In the genomic region with DNA sequence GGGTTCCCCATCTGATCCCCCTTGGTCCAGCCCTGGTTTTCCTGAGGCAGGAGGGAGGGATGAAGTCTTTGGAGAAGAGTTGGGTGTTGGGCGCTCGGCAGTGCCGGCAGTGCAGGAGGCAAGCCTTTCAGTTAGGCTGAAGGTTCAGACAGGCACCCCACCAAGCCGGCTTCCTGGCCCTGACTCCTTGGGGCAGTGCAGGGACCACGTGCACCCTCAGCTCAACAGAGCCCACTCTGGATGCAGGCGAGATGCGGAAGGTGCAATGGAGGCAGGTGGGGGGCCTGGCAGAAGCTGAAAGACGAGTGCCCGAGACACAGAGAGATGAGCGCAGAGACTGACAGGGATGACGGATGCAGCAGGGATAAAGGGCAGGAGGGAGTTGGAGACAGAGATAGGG, we compare ENCODE assay signal across 31 cellular contexts. TPM values are rescaled to one million over a fixed set of nuclear protein-coding genes. Genes with fewer than 3 reads are reported as not detected.
"Had no signal": no experiment of that assay in that cellular context is flagged by ENCODE, and none has a peak within 500 bp of the region (broad histone marks: within the 10 kb centered on the region; RNA-seq: fewer than 3 reads in every experiment).

No MANE protein-coding gene starts in this region.

- DNase-seq: activated CD4-positive, alpha-beta memory T cell treated with anti-CD3 and anti-CD28 coated beads, Interleukin-2, amount 10 ng/mL, durations not matched to agents 7 days and 5 days; activated CD4-positive, alpha-beta T cell treated with anti-CD3 and anti-CD28 coated beads, Interleukin-2, amount 50 U/mL, for 1 hour; activated CD4-positive, CD25-positive, alpha-beta regulatory T cell; activated gamma-delta T cell; activated naive CD4-positive, alpha-beta T cell treated with anti-CD3 and anti-CD28 coated beads for 36 hours; activated T-cell treated with anti-CD3 and anti-CD28 coated beads for 4 hours; activated T-cell treated with anti-CD3 and anti-CD28 coated beads, Interleukin-2, amount 50 U/mL, for 48 hours; amygdala; cerebellar nuclear complex; MV-4-11; NCI-H1092 treated with DMSO at 0.1 percent for 48 hours; NCI-H1417 treated with DMSO at 0.1 percent for 48 hours; NCI-H1694; NCI-H2029 treated with DMSO at 0.1 percent for 48 hours; NCI-H510A treated with DMSO at 0.1 percent for 48 hours; NCI-H748 treated with DMSO at 0.1 percent for 48 hours; T-cell; T-helper 2 cell; T1000 had no signal

- ATAC-seq: activated T-helper 17 cell treated with anti-CD3 and anti-CD28 coated beads, Interleukin-2, amount 50 U/mL, for 72 hours; T-cell had no signal

- H3K4me3 Mint-ChIP-seq: activated CD4-positive, alpha-beta memory T cell treated with anti-CD3 and anti-CD28 coated beads, Interleukin-2, amount 10 ng/mL, durations not matched to agents 7 days and 5 days; activated naive CD4-positive, alpha-beta T cell treated with anti-CD3 and anti-CD28 coated beads for 36 hours; activated naive CD8-positive, alpha-beta T cell; activated T-helper 17 cell treated with anti-CD3 and anti-CD28 coated beads, Interleukin-2, amount 50 U/mL, for 72 hours; T-cell had no signal

- H3K27ac ChIP-seq: cardiac muscle cell, KMS-11, SK-N-MC had no signal

- H3K4me2 ChIP-seq: KMS-11 had no signal

- H3K4me3 ChIP-seq: cardiac muscle cell, SK-N-MC had no signal

- H3K36me3 ChIP-seq: cardiac muscle cell had no signal

- H3K4me1 Mint-ChIP-seq: activated T-helper 17 cell treated with anti-CD3 and anti-CD28 coated beads, Interleukin-2, amount 50 U/mL, for 72 hours had no signal

- H3K9ac ChIP-seq: KMS-11 had no signal

- H3K9me3 Mint-ChIP-seq: activated T-helper 17 cell treated with anti-CD3 and anti-CD28 coated beads, Interleukin-2, amount 50 U/mL, for 72 hours; T-cell had no signal

- FAIRE-seq: astrocyte, TTC549 had no signal

- H3K27ac Mint-ChIP-seq: activated CD4-positive, alpha-beta memory T cell treated with anti-CD3 and anti-CD28 coated beads, Interleukin-2, amount 10 ng/mL, durations not matched to agents 7 days and 5 days; activated naive CD4-positive, alpha-beta T cell treated with anti-CD3 and anti-CD28 coated beads for 36 hours; activated naive CD8-positive, alpha-beta T cell; activated T-helper 17 cell treated with anti-CD3 and anti-CD28 coated beads, Interleukin-2, amount 50 U/mL, for 72 hours; brain; T-cell had no signal

- H3K27me3 Mint-ChIP-seq: activated CD4-positive, alpha-beta memory T cell treated with anti-CD3 and anti-CD28 coated beads, Interleukin-2, amount 10 ng/mL, durations not matched to agents 7 days and 5 days; activated naive CD8-positive, alpha-beta T cell; activated T-helper 17 cell treated with anti-CD3 and anti-CD28 coated beads, Interleukin-2, amount 50 U/mL, for 72 hours; brain; T-cell had no signal

- H3K27me3 ChIP-seq: cardiac muscle cell had no signal

RNA-seq across cellular contexts. Expression of a gene that starts 12.7 kb away (rescaled TPM):
- total RNA-seq: activated CD4-positive, alpha-beta memory T cell treated with anti-CD3 and anti-CD28 coated beads, Interleukin-2, amount 10 ng/mL, durations not matched to agents 7 days and 5 days; activated CD8-positive, alpha-beta memory T cell treated with anti-CD3 and anti-CD28 coated beads for 36 hours; activated naive CD4-positive, alpha-beta T cell treated with anti-CD3 and anti-CD28 coated beads for 36 hours; activated T-helper 17 cell treated with anti-CD3 and anti-CD28 coated beads, Interleukin-2, amount 50 U/mL, for 72 hours; astrocyte; cardiac muscle cell; MCF 10A; OCI-LY7; RPMI7951 had no signal

RNA-seq across cellular contexts. Expression of a gene that starts 35.7 kb away (rescaled TPM):
- total RNA-seq: MCF 10A, RPMI7951 had no signal
- polyA plus RNA-seq: cardiac muscle cell had no signal

RNA-seq across cellular contexts. Expression of a gene that starts 38.2 kb away (rescaled TPM):
- total RNA-seq: activated CD4-positive, alpha-beta memory T cell treated with anti-CD3 and anti-CD28 coated beads, Interleukin-2, amount 10 ng/mL, durations not matched to agents 7 days and 5 days; activated CD8-positive, alpha-beta memory T cell treated with anti-CD3 and anti-CD28 coated beads for 36 hours; activated naive CD4-positive, alpha-beta T cell treated with anti-CD3 and anti-CD28 coated beads for 36 hours; activated T-helper 17 cell treated with anti-CD3 and anti-CD28 coated beads, Interleukin-2, amount 50 U/mL, for 72 hours; astrocyte; cardiac muscle cell; OCI-LY7; T-cell had no signal
- polyA plus RNA-seq: cardiac muscle cell had no signal
